In the genomic region with DNA sequence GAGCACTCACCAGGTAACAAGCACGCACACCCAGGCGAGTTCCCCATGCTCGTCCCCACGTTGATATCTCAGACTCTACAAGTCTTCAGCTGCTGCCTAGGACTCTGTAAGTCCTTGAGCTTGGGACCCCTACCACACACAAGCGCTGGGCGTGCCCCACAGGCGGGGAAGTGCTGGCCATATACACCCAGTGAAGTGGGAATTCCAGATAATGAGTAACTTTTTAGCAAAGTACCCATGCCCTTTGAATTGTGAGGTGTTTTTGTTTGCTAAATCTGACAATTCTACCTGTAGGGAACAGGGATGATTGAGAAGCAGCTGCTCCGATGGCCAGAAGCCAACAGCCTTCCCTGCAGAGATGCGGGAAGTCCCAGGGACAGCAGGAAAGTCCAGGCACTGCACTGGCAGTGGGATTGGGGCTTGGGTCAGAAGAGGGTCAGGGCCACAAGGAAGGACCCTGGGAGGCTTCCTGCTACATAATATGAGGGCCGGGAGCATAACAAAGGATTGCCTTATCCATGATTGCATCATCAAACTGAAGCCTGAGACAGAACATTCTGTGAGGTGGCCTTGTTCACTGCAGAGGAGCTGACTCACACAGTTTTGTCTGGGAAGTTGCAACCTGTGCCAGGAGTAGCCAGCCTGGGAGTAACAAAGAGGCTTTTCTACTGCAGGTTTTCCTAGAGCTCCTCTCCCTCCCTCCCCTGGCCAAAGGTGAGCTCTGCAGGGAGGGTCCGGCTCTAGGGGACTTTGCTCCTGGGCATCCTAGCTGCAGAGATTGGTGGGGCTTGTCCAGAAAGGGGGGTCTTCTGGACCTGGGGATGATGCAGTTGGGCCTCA, we compare ENCODE assay signal across 8 cellular contexts. TPM values are rescaled to one million over a fixed set of nuclear protein-coding genes. Genes with fewer than 3 reads are reported as not detected.
DNase-seq lines count a peak whose midpoint lies in the region; ATAC-seq and TF ChIP-seq lines count a peak whose summit lies in the region.

No MANE protein-coding gene starts in this region.

- peak; percentile 77 for DNase-seq in ACHN
- DNase-seq in NB4 (ENCODE audit: low read depth): peak; percentile 9
- peak; percentile 95 for DNase-seq in epithelial cell of prostate (ENCODE audit: low read depth, low spot score)
- DNase-seq in mucosa of gallbladder (ENCODE audit: low spot score): peak; percentile 91
- no peak for DNase-seq in NCI-H82 (lab: John Stamatoyannopoulos, UW)
- no peak for DNase-seq in NOMO-1 (lab: John Stamatoyannopoulos, UW; ENCODE audit: unreplicated experiment in 2 of 2)

- no peak overlapping the region for H3K4me3 ChIP-seq in NB4 (ENCODE audit: low read depth, low read length)

- ATAC-seq in GM18858 (IDR thresholded peaks at IDR 0.05; ENCODE audit: unreplicated experiment) (no peak), GM18502 (IDR thresholded peaks at IDR 0.05; ENCODE audit: poor library complexity, unreplicated experiment) (no peak)

- no peak for TF ChIP-seq CTCF in NB4 (IDR thresholded peaks at IDR 0.05; ENCODE audit: low read depth, low read length)

- TF ChIP-seq POLR2A in NB4 (IDR thresholded peaks at IDR 0.05; ENCODE audit: extremely low read depth, insufficient read length): no peak

- in situ Hi-C loops in ACHN (cut with HindIII; ENCODE audit: low pct_ligation_motif_present, low pct_unique_long_range_greater_than_20kb, low sequenced_read_pairs): no loop called here

- H3K27ac ChIP-seq in epithelial cell of prostate: peak overlapping the region; percentile 92

RNA-seq across cellular contexts. Expression of a gene that starts 13.2 kb away (rescaled TPM):
- total RNA-seq in mucosa of gallbladder: 101 TPM

RNA-seq across cellular contexts. Expression of a gene that starts 17.8 kb away (rescaled TPM):
- 655 TPM for total RNA-seq in mucosa of gallbladder

RNA-seq across cellular contexts. Expression of a gene that starts 37.8 kb away (rescaled TPM):
- 133 TPM for total RNA-seq in mucosa of gallbladder

Comparison
In these comparisons a context has a peak if more than half of its experiments do, and no peak if none do; other contexts are left out.
1. DNase-seq: peak in ACHN (single experiment), NB4 (single experiment), epithelial cell of prostate (single experiment) and mucosa of gallbladder (single experiment); none in NCI-H82 (single experiment) and NOMO-1 (0 of 2).